12 cellular contexts compared by ENCODE assay signal in the genomic region with DNA sequence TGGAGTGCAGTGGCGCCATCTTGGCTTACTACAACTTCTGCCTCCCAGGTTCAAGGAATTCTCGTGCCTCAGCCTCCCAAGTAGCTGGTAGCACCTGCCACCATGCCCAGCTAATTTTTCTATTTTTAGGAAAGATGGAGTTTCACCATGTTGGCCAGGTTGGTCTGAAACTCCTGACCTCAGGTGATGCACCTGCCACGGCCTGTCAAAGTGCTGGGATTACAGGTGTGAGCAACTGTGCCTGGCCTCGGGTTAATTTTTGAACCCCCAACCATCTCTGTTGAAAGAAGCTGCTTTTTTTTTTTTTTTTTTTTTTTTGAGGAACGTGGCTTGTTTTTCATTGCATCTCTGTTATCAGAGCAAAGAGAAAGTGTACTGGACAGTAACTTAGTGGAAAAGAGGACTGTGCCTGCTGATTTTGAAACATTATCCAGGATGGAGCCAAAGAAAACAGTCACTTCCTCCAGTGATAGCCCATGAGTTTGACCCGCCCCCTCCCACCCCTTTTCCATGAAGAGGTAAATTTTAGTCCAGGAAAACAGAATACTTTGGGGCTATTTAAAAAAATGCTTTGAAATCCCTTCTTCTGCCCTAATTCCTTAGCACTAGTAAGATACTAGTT. TPM values are rescaled to one million over a fixed set of nuclear protein-coding genes. Genes with fewer than 3 reads are reported as not detected.
DNase-seq lines count a peak whose midpoint lies in the region; ATAC-seq and TF ChIP-seq lines count a peak whose summit lies in the region.
"Had no signal": no experiment of that assay in that cellular context is flagged by ENCODE, and none has a peak within 500 bp of the region (broad histone marks: within the 10 kb centered on the region; RNA-seq: fewer than 3 reads in every experiment).

No MANE protein-coding gene starts in this region.

- H3K27me3 ChIP-seq in duodenal mucosa (ENCODE audit: control insufficient read depth in 1 of 2, insufficient read depth in 2 of 2, low read length in 2 of 2): no peaks in the 10 kb centered on the region
- H3K27me3 ChIP-seq in tibial artery: no peaks in the 10 kb centered on the region

- peaks cover 75% of the 10 kb centered on the region for H3K4me1 Mint-ChIP-seq in mesothelial cell of epicardium
- H3K4me1 Mint-ChIP-seq in activated T-helper 17 cell treated with anti-CD3 and anti-CD28 coated beads, Interleukin-2, amount 50 U/mL, for 72 hours: peaks cover 33% of the 10 kb centered on the region

- ATAC-seq in GM21723 (IDR thresholded peaks at IDR 0.05; ENCODE audit: unreplicated experiment) (no peak), HG02970 (IDR thresholded peaks at IDR 0.05; ENCODE audit: low FRiP score, unreplicated experiment) (no peak)
- no peak for ATAC-seq in activated T-helper 17 cell treated with anti-CD3 and anti-CD28 coated beads, Interleukin-2, amount 50 U/mL, for 72 hours (replicated peaks)
- ATAC-seq: WTC11 had no signal

- H3K36me3 ChIP-seq in duodenal mucosa (ENCODE audit: control insufficient read depth in 1 of 2, insufficient read depth in 2 of 2, low read length in 2 of 2) (no peaks in the 10 kb centered on the region), tibial artery (no peaks in the 10 kb centered on the region)

- peak overlapping the region; percentile 94 for H3K27ac Mint-ChIP-seq in mesothelial cell of epicardium
- no peak overlapping the region for H3K27ac Mint-ChIP-seq in activated T-helper 17 cell treated with anti-CD3 and anti-CD28 coated beads, Interleukin-2, amount 50 U/mL, for 72 hours
- H3K27ac Mint-ChIP-seq: activated naive CD4-positive, alpha-beta T cell treated with anti-CD3 and anti-CD28 coated beads, Interleukin-2, amount 50 U/mL, for 24 hours had no signal

- peak; percentile 46 for DNase-seq in RPMI7951 (ENCODE audit: low read depth)
- DNase-seq in mesothelial cell of epicardium (ENCODE audit: low spot score in 2 of 2, unreplicated experiment in 2 of 2): no peak
- no peak for DNase-seq in tibial artery
- no peak for DNase-seq in C1 segment of cervical spinal cord (lab: John Stamatoyannopoulos, UW)
- DNase-seq: NCI-H526 treated with DMSO at 0.1 percent for 48 hours; stimulated activated CD4-positive, alpha-beta T cell treated with anti-CD3 and anti-CD28 coated beads, Interleukin-12 subunit alpha, Interleukin-12 subunit beta, amount 100 ng/mL, for 4 hours had no signal

- no peaks in the 10 kb centered on the region for H3K9me3 Mint-ChIP-seq in mesothelial cell of epicardium
- no peaks in the 10 kb centered on the region for H3K9me3 Mint-ChIP-seq in activated T-helper 17 cell treated with anti-CD3 and anti-CD28 coated beads, Interleukin-2, amount 50 U/mL, for 72 hours
- H3K9me3 Mint-ChIP-seq: activated naive CD4-positive, alpha-beta T cell treated with anti-CD3 and anti-CD28 coated beads, Interleukin-2, amount 50 U/mL, for 24 hours; WTC11 had no signal

- no peak overlapping the region for H3K4me3 Mint-ChIP-seq in mesothelial cell of epicardium
- no peak overlapping the region for H3K4me3 Mint-ChIP-seq in activated T-helper 17 cell treated with anti-CD3 and anti-CD28 coated beads, Interleukin-2, amount 50 U/mL, for 72 hours
- H3K4me3 Mint-ChIP-seq: activated naive CD4-positive, alpha-beta T cell treated with anti-CD3 and anti-CD28 coated beads, Interleukin-2, amount 50 U/mL, for 24 hours; WTC11 had no signal

- H3K4me1 ChIP-seq in duodenal mucosa (ENCODE audit: control insufficient read depth in 1 of 2, insufficient read depth in 2 of 2, low read length in 2 of 2) (peaks cover 33 to 40% of the 10 kb centered on the region in 2 donors), tibial artery (peaks cover 11 to 100% (median 89%) of the 10 kb centered on the region in 4 donors)

- no peak overlapping the region for H3K9ac ChIP-seq in duodenal mucosa (ENCODE audit: low read depth in 1 of 2, low read length in 2 of 2)

- peak overlapping the region; percentile 42 for H3K27ac ChIP-seq in duodenal mucosa (ENCODE audit: low read depth, low read length)
- H3K27ac ChIP-seq in tibial artery: peak overlapping the region; percentile 83 to 86

- no peaks in the 10 kb centered on the region for H3K27me3 Mint-ChIP-seq in mesothelial cell of epicardium (ENCODE audit: low read depth)
- no peaks in the 10 kb centered on the region for H3K27me3 Mint-ChIP-seq in activated T-helper 17 cell treated with anti-CD3 and anti-CD28 coated beads, Interleukin-2, amount 50 U/mL, for 72 hours
- H3K27me3 Mint-ChIP-seq: activated naive CD4-positive, alpha-beta T cell treated with anti-CD3 and anti-CD28 coated beads, Interleukin-2, amount 50 U/mL, for 24 hours had no signal

- H3K4me3 ChIP-seq in duodenal mucosa (ENCODE audit: low read depth in 1 of 2, low read length in 2 of 2): no peak overlapping the region
- H3K4me3 ChIP-seq in tibial artery: peak overlapping the region in 1 of 2 donors; percentile 31

- no peak for TF ChIP-seq CTCF in mesothelial cell of epicardium (IDR thresholded peaks at IDR 0.05; ENCODE audit: unreplicated experiment)
- no peak for TF ChIP-seq CTCF in tibial artery (IDR thresholded peaks at IDR 0.05)

- H3K9me3 ChIP-seq in duodenal mucosa (ENCODE audit: control insufficient read depth in 1 of 2, low read length in 2 of 2): no peaks in the 10 kb centered on the region
- no peaks in the 10 kb centered on the region for H3K9me3 ChIP-seq in tibial artery

- intact Hi-C loops in tibial artery (cut with DNase I; ENCODE audit: low total_unique reads): no loop called here

- H3K36me3 Mint-ChIP-seq in mesothelial cell of epicardium: peaks cover 2% of the 10 kb centered on the region
- H3K36me3 Mint-ChIP-seq in activated T-helper 17 cell treated with anti-CD3 and anti-CD28 coated beads, Interleukin-2, amount 50 U/mL, for 72 hours (ENCODE audit: low read depth): peaks cover 13% of the 10 kb centered on the region
- H3K36me3 Mint-ChIP-seq: WTC11 had no signal

RNA-seq across cellular contexts. Expression of gene WBP1L, which starts 38.3 kb away (rescaled TPM):
- 16.8 and 22.5 TPM in 2 replicates for total RNA-seq in RPMI7951 (2014; rRNA removed; shearing (Covaris generic))
- total RNA-seq in mesothelial cell of epicardium: 56.3 to 56.7 TPM (median 56.3 TPM) in 3 replicates
- 10 to 100 TPM; 18.4 to 24.8 TPM for total RNA-seq in activated T-helper 17 cell treated with anti-CD3 and anti-CD28 coated beads, Interleukin-2, amount 50 U/mL, for 72 hours

RNA-seq across cellular contexts. Expression of gene CYP17A1, which starts 55.2 kb away (rescaled TPM):
- total RNA-seq in RPMI7951 (2014; rRNA removed; shearing (Covaris generic)): not detected in 2 replicates
- total RNA-seq in mesothelial cell of epicardium: 0.54 to 1.1 TPM (median 0.81 TPM) in 3 replicates
- not detected for total RNA-seq in activated T-helper 17 cell treated with anti-CD3 and anti-CD28 coated beads, Interleukin-2, amount 50 U/mL, for 72 hours
